18 cellular contexts compared by ENCODE assay signal in genomic region chr2:125456851-125457250, GRCh38.
"Had no signal": no experiment of that assay in that cellular context is flagged by ENCODE, and none has a peak within 500 bp of the region (broad histone marks: within the 10 kb centered on the region; RNA-seq: fewer than 3 reads in every experiment).

No MANE protein-coding gene starts in this region.

- H3K4me3 ChIP-seq: esophagus squamous epithelium, prostate gland, skin epidermis, tibial nerve, vagina had no signal

- H3K36me3 ChIP-seq: esophagus squamous epithelium, prostate gland, tibial nerve, vagina had no signal

- H3K27ac ChIP-seq: esophagus squamous epithelium, foreskin keratinocyte, prostate gland, skin epidermis, tibial nerve, vagina had no signal

- H3K9me3 ChIP-seq: esophagus squamous epithelium, prostate gland, tibial nerve, vagina had no signal

- DNase-seq: activated CD4-positive, alpha-beta T cell treated with anti-CD3 and anti-CD28 coated beads, Interleukin-2, amount 10 ng/mL, durations not matched to agents 7 days and 5 days; activated naive CD8-positive, alpha-beta T cell treated with anti-CD3 and anti-CD28 coated beads, Interleukin-2, amount 10 ng/mL, durations not matched to agents 7 days and 5 days; aorta; cortex of kidney; effector CD4-positive, alpha-beta T cell; esophagus squamous epithelium; foreskin keratinocyte; glutamatergic neuron; hypothalamus; nephron progenitor cell; right cardiac atrium; stimulated activated CD4-positive, alpha-beta T cell treated with anti-CD3 and anti-CD28 coated beads, Interleukin-15, amount 100 ng/mL, for 24 hours; stimulated activated CD4-positive, alpha-beta T cell treated with anti-CD3 and anti-CD28 coated beads, Interleukin-4, amount 100 ng/mL, for 1 hour; stimulated activated naive B cell treated with anti-CD40 and anti-IgM and Interleukin-4, amounts not matched to agents 10 μg/mL and 1 μg/mL and 100 μg/mL, for 72 hours had no signal

- H3K27me3 ChIP-seq: esophagus squamous epithelium, foreskin keratinocyte, tibial nerve, vagina had no signal

- ATAC-seq: foreskin keratinocyte; right cardiac atrium; stimulated activated naive B cell treated with anti-CD40 and anti-IgM and Interleukin-4, amounts not matched to agents 10 μg/mL and 1 μg/mL and 100 μg/mL, for 72 hours had no signal

- H3K4me1 ChIP-seq: esophagus squamous epithelium, foreskin keratinocyte, prostate gland, tibial nerve, vagina had no signal
